ENCODE assay signal across 1 cellular context in genomic region chr19:17292301-17293074, GRCh38.
TF ChIP-seq lines count a peak whose summit lies in the region.

No MANE protein-coding gene starts in this region.

TF ChIP-seq in H1, 55 proteins besides CTCF, POLR2A, EP300 and RAD21:
- TF ChIP-seq, protein P1, sequence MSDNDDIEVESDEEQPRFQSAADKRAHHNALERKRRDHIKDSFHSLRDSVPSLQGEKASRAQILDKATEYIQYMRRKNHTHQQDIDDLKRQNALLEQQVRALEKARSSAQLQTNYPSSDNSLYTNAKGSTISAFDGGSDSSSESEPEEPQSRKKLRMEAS (IDR thresholded peaks at IDR 0.05): peak; percentile 93
- TF ChIP-seq JUN (IDR thresholded peaks at IDR 0.05; ENCODE audit: low read depth, low read length): no peak
- no peak for TF ChIP-seq USF2 (IDR thresholded peaks at IDR 0.05; ENCODE audit: low read length)
- no peak for TF ChIP-seq RXRA (IDR thresholded peaks at IDR 0.05; ENCODE audit: insufficient read depth, low read depth, low read length)
- TF ChIP-seq CBX5 (IDR thresholded peaks at IDR 0.05; ENCODE audit: low read depth, low read length): no peak
- TF ChIP-seq, protein P2, sequence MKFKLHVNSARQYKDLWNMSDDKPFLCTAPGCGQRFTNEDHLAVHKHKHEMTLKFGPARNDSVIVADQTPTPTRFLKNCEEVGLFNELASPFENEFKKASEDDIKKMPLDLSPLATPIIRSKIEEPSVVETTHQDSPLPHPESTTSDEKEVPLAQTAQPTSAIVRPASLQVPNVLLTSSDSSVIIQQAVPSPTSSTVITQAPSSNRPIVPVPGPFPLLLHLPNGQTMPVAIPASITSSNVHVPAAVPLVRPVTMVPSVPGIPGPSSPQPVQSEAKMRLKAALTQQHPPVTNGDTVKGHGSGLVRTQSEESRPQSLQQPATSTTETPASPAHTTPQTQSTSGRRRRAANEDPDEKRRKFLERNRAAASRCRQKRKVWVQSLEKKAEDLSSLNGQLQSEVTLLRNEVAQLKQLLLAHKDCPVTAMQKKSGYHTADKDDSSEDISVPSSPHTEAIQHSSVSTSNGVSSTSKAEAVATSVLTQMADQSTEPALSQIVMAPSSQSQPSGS (IDR thresholded peaks at IDR 0.05; ENCODE audit: low read length): no peak
- TF ChIP-seq NANOG (IDR thresholded peaks at IDR 0.05; ENCODE audit: insufficient read depth, low read depth, low read length, poor library complexity, severe bottlenecking): no peak
- peak; percentile 79; the same call in 1 of the 2 replicates for TF ChIP-seq TAF1 (IDR thresholded peaks at IDR 0.05; ENCODE audit: low read depth, low read length)
- TF ChIP-seq SIX5 (IDR thresholded peaks at IDR 0.05; ENCODE audit: low read depth, low read length): no peak
- TF ChIP-seq SIN3A (conservative IDR thresholded peaks at IDR 0.05 in 1 of 2, IDR thresholded peaks at IDR 0.05 in 1 of 2; ENCODE audit: low read depth in 1 of 2, low read length in 2 of 2): peak; percentile 50 to 63; a peak in 1 of 4 replicates
- TF ChIP-seq EGR1 (IDR thresholded peaks at IDR 0.05; ENCODE audit: borderline replicate concordance, low read depth, low read length): no peak
- TF ChIP-seq MAFK (IDR thresholded peaks at IDR 0.05; ENCODE audit: low read depth, low read length): no peak
- TF ChIP-seq POLR2AphosphoS5 (IDR thresholded peaks at IDR 0.05; ENCODE audit: low read depth, low read length): peak; percentile 83
- no peak for TF ChIP-seq HDAC6 (IDR thresholded peaks at IDR 0.05; ENCODE audit: low read depth, low read length)
- TF ChIP-seq POU5F1 (IDR thresholded peaks at IDR 0.05; ENCODE audit: low read depth, low read length): no peak
- no peak for TF ChIP-seq EZH2 (IDR thresholded peaks at IDR 0.05; ENCODE audit: low read depth, low read length, severe bottlenecking)
- TF ChIP-seq FOSL1 (IDR thresholded peaks at IDR 0.05; ENCODE audit: insufficient read depth, low read depth, low read length): no peak
- TF ChIP-seq SIRT6 (IDR thresholded peaks at IDR 0.05; ENCODE audit: low read length): no peak
- peak; percentile 64 for TF ChIP-seq YY1 (IDR thresholded peaks at IDR 0.05; ENCODE audit: low read depth, low read length)
- TF ChIP-seq ATF3 (IDR thresholded peaks at IDR 0.05; ENCODE audit: insufficient read depth, low read depth, low read length): no peak
- peak; percentile 43 for TF ChIP-seq NRF1 (IDR thresholded peaks at IDR 0.05; ENCODE audit: low read depth, low read length)
- peak; percentile 88 for TF ChIP-seq PHF8 (conservative IDR thresholded peaks at IDR 0.05; ENCODE audit: low read depth, low read length)
- TF ChIP-seq SP2 (IDR thresholded peaks at IDR 0.05; ENCODE audit: low read length): no peak
- TF ChIP-seq CEBPB (IDR thresholded peaks at IDR 0.05; ENCODE audit: low read depth, low read length): no peak
- no peak for TF ChIP-seq RNF2 (IDR thresholded peaks at IDR 0.05; ENCODE audit: borderline replicate concordance, low read depth, low read length, missing control alignments, poor library complexity, severe bottlenecking)
- no peak for TF ChIP-seq BRCA1 (IDR thresholded peaks at IDR 0.05; ENCODE audit: low read depth, low read length)
- TF ChIP-seq ASH2L (IDR thresholded peaks at IDR 0.05; ENCODE audit: low read length): no peak
- TF ChIP-seq, protein P3, sequence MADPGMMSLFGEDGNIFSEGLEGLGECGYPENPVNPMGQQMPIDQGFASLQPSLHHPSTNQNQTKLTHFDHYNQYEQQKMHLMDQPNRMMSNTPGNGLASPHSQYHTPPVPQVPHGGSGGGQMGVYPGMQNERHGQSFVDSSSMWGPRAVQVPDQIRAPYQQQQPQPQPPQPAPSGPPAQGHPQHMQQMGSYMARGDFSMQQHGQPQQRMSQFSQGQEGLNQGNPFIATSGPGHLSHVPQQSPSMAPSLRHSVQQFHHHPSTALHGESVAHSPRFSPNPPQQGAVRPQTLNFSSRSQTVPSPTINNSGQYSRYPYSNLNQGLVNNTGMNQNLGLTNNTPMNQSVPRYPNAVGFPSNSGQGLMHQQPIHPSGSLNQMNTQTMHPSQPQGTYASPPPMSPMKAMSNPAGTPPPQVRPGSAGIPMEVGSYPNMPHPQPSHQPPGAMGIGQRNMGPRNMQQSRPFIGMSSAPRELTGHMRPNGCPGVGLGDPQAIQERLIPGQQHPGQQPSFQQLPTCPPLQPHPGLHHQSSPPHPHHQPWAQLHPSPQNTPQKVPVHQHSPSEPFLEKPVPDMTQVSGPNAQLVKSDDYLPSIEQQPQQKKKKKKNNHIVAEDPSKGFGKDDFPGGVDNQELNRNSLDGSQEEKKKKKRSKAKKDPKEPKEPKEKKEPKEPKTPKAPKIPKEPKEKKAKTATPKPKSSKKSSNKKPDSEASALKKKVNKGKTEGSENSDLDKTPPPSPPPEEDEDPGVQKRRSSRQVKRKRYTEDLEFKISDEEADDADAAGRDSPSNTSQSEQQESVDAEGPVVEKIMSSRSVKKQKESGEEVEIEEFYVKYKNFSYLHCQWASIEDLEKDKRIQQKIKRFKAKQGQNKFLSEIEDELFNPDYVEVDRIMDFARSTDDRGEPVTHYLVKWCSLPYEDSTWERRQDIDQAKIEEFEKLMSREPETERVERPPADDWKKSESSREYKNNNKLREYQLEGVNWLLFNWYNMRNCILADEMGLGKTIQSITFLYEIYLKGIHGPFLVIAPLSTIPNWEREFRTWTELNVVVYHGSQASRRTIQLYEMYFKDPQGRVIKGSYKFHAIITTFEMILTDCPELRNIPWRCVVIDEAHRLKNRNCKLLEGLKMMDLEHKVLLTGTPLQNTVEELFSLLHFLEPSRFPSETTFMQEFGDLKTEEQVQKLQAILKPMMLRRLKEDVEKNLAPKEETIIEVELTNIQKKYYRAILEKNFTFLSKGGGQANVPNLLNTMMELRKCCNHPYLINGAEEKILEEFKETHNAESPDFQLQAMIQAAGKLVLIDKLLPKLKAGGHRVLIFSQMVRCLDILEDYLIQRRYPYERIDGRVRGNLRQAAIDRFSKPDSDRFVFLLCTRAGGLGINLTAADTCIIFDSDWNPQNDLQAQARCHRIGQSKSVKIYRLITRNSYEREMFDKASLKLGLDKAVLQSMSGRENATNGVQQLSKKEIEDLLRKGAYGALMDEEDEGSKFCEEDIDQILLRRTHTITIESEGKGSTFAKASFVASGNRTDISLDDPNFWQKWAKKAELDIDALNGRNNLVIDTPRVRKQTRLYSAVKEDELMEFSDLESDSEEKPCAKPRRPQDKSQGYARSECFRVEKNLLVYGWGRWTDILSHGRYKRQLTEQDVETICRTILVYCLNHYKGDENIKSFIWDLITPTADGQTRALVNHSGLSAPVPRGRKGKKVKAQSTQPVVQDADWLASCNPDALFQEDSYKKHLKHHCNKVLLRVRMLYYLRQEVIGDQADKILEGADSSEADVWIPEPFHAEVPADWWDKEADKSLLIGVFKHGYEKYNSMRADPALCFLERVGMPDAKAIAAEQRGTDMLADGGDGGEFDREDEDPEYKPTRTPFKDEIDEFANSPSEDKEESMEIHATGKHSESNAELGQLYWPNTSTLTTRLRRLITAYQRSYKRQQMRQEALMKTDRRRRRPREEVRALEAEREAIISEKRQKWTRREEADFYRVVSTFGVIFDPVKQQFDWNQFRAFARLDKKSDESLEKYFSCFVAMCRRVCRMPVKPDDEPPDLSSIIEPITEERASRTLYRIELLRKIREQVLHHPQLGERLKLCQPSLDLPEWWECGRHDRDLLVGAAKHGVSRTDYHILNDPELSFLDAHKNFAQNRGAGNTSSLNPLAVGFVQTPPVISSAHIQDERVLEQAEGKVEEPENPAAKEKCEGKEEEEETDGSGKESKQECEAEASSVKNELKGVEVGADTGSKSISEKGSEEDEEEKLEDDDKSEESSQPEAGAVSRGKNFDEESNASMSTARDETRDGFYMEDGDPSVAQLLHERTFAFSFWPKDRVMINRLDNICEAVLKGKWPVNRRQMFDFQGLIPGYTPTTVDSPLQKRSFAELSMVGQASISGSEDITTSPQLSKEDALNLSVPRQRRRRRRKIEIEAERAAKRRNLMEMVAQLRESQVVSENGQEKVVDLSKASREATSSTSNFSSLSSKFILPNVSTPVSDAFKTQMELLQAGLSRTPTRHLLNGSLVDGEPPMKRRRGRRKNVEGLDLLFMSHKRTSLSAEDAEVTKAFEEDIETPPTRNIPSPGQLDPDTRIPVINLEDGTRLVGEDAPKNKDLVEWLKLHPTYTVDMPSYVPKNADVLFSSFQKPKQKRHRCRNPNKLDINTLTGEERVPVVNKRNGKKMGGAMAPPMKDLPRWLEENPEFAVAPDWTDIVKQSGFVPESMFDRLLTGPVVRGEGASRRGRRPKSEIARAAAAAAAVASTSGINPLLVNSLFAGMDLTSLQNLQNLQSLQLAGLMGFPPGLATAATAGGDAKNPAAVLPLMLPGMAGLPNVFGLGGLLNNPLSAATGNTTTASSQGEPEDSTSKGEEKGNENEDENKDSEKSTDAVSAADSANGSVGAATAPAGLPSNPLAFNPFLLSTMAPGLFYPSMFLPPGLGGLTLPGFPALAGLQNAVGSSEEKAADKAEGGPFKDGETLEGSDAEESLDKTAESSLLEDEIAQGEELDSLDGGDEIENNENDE (IDR thresholded peaks at IDR 0.05; ENCODE audit: insufficient replicate concordance, low read length): no peak
- TF ChIP-seq SUZ12 (IDR thresholded peaks at IDR 0.05; ENCODE audit: low read length): no peak
- no peak for TF ChIP-seq RFX5 (IDR thresholded peaks at IDR 0.05; ENCODE audit: borderline replicate concordance, low read depth, low read length)
- no peak for TF ChIP-seq CHD1 (IDR thresholded peaks at IDR 0.05; ENCODE audit: low read depth, low read length)
- no peak for TF ChIP-seq SRF (IDR thresholded peaks at IDR 0.05; ENCODE audit: low read depth, low read length)
- no peak; the same call in 1 of the 2 replicates for TF ChIP-seq CREB1 (IDR thresholded peaks at IDR 0.05)
- TF ChIP-seq SP4 (IDR thresholded peaks at IDR 0.05; ENCODE audit: low read length): peak; percentile 80; the same call in 1 of the 2 replicates
- TF ChIP-seq GTF2F1 (IDR thresholded peaks at IDR 0.05; ENCODE audit: borderline replicate concordance, low read depth, low read length): no peak; the same call in 1 of the 2 replicates
- TF ChIP-seq BACH1 (IDR thresholded peaks at IDR 0.05; ENCODE audit: low read length): 0 out of 2 replicates have a peak, but pooled peaks have one; percentile 4
- peak; percentile 73 for TF ChIP-seq RBBP5 (IDR thresholded peaks at IDR 0.05; ENCODE audit: borderline replicate concordance, low read depth, low read length)
- TF ChIP-seq JUND (IDR thresholded peaks at IDR 0.05; ENCODE audit: low read length): 0 out of 2 replicates have a peak, but pooled peaks have one; percentile 23
- TF ChIP-seq GABPA (IDR thresholded peaks at IDR 0.05; ENCODE audit: borderline replicate concordance, insufficient read depth, low read length): 0 out of 2 replicates have a peak, but pooled peaks have one; percentile 29
- TF ChIP-seq SAP30 (IDR thresholded peaks at IDR 0.05; ENCODE audit: insufficient read depth, insufficient replicate concordance, low read length): no peak
- TF ChIP-seq KDM4A (IDR thresholded peaks at IDR 0.05; ENCODE audit: low read depth, low read length, severe bottlenecking): peak; percentile 69
- TF ChIP-seq KDM5A (IDR thresholded peaks at IDR 0.05; ENCODE audit: low read length): no peak
- TF ChIP-seq BCL11A (IDR thresholded peaks at IDR 0.05; ENCODE audit: low read depth in 2 of 2, low read length in 2 of 2): no peak
- TF ChIP-seq E2F6 (IDR thresholded peaks at IDR 0.05): peak; percentile 78
- peak; percentile 53 for TF ChIP-seq TAF7 (optimal IDR thresholded peaks at IDR 0.05; ENCODE audit: borderline replicate concordance, low read depth, low read length)
- no peak for TF ChIP-seq SP1 (IDR thresholded peaks at IDR 0.05; ENCODE audit: low read depth, low read length)
- TF ChIP-seq HDAC2 (IDR thresholded peaks at IDR 0.05; ENCODE audit: borderline replicate concordance in 1 of 2, low read depth in 2 of 2, low read length in 2 of 2): no peak; a peak in 1 of 4 replicates
- no peak for TF ChIP-seq TCF12 (IDR thresholded peaks at IDR 0.05; ENCODE audit: low read depth, low read length)
- no peak for TF ChIP-seq CTBP2 (IDR thresholded peaks at IDR 0.05; ENCODE audit: borderline replicate concordance, insufficient read depth, insufficient read length, low read length)
- no peak for TF ChIP-seq CHD2 (IDR thresholded peaks at IDR 0.05; ENCODE audit: low read length)
- TF ChIP-seq TEAD4 (IDR thresholded peaks at IDR 0.05; ENCODE audit: low read depth, low read length): peak; percentile 86
- no peak for TF ChIP-seq KDM1A (IDR thresholded peaks at IDR 0.05; ENCODE audit: borderline replicate concordance, low read length)
- no peak for TF ChIP-seq ZNF274 (IDR thresholded peaks at IDR 0.05; ENCODE audit: borderline replicate concordance, extremely low read depth, low read length)
- no peak for TF ChIP-seq CBX8 (IDR thresholded peaks at IDR 0.05; ENCODE audit: borderline replicate concordance, low read depth, low read length)
- peak; percentile 81 for TF ChIP-seq TBP (IDR thresholded peaks at IDR 0.05; ENCODE audit: low read depth, low read length)
